In the genomic region with DNA sequence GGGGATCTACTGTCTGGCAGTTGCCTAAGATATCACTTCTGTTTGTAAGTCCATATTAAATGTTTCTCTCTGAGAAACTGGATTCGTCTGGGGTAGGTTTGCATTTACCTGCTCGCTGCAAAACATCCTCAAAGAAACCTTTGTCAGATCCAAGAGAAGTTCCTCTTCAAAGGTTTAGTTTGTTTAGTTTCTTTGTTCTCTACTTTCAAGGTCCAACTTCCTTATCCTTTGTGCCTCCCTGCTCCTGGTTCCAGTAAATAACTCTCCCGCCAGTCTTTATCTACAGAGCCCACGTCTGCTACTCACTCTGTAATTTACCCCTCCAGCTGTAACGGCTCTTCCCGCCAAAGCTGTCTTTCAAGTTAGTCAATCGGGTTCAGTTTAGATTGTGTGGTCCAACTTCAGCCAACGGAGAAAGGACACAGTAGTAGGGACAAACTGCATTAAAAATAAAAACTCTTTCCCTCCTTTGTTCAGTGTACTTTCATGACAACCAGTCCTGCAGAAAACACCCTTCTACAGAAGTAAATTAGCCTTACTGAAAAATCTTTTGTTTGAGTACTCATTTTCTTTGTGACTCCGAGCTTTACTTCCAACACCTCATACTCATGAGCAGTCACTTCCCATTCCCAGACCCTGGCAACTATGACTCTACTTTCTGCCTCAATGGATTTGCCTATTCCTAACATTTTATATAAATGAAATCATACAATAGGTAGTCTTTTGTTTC, we compare ENCODE assay signal across 16 cellular contexts. TPM values are rescaled to one million over a fixed set of nuclear protein-coding genes. Genes with fewer than 3 reads are reported as not detected.
DNase-seq lines count a peak whose midpoint lies in the region; ATAC-seq and TF ChIP-seq lines count a peak whose summit lies in the region.
"Had no signal": no experiment of that assay in that cellular context is flagged by ENCODE, and none has a peak within 500 bp of the region (broad histone marks: within the 10 kb centered on the region; RNA-seq: fewer than 3 reads in every experiment).

No MANE protein-coding gene starts in this region.

- no peak overlapping the region for H3K9ac ChIP-seq in SK-N-SH

- no peaks in the 10 kb centered on the region for H3F3A ChIP-seq in GM23338 (replicated peaks; ENCODE audit: low read depth)
- H3F3A ChIP-seq in SK-N-SH (replicated peaks; ENCODE audit: insufficient read depth), result no peaks in the 10 kb centered on the region

- ATAC-seq in GM23338, result no peak
- ATAC-seq: activated naive CD8-positive, alpha-beta T cell treated with anti-CD3 and anti-CD28 coated beads, Interleukin-2, amount 50 U/mL, for 24 hours; activated T-cell treated with anti-CD3 and anti-CD28 coated beads, Interleukin-2, amount 50 U/mL, for 4 hours had no signal

- H3K4me1 Mint-ChIP-seq in GM23338 (peaks cover 16% of the 10 kb centered on the region), nephron (peaks cover 16% of the 10 kb centered on the region)
- H3K4me1 Mint-ChIP-seq: activated naive CD8-positive, alpha-beta T cell treated with anti-CD3 and anti-CD28 coated beads, Interleukin-2, amount 50 U/mL, for 24 hours had no signal

- H2AFZ ChIP-seq in GM23338, result peak overlapping the region; percentile 18; the same call in 1 of the 2 replicates
- no peak overlapping the region for H2AFZ ChIP-seq in SK-N-SH (ENCODE audit: low read depth)

- CTCF ChIA-PET in SK-N-SH (lab: Yijun Ruan, JAX), result interaction anchor here (0.6 kb wide), 1 partner anchor 8 kb away, joined by 3 read pairs; no protein-coding TSS in a partner anchor

- POLR2A ChIA-PET in SK-N-SH (lab: Yijun Ruan, JAX), result no interaction called here

- no peak for TF ChIP-seq RAD21 in SK-N-SH (IDR thresholded peaks at IDR 0.05; ENCODE audit: low read length)

- H3K27ac Mint-ChIP-seq in GM23338 (no peak overlapping the region), nephron (peak overlapping the region in 2 of 3 experiments; percentile 15 to 62)
- H3K27ac Mint-ChIP-seq: activated naive CD8-positive, alpha-beta T cell treated with anti-CD3 and anti-CD28 coated beads, Interleukin-2, amount 50 U/mL, for 24 hours had no signal

- DNase-seq in GM23338 (ENCODE audit: low spot score) (no peak), OCI-M1 (lab: John Stamatoyannopoulos, UW) (peak; percentile 98), breast epithelium (ENCODE audit: low spot score in 2 of 2) (no peak), NCI-H1105 (lab: John Stamatoyannopoulos, UW) (no peak), SK-N-SH (no peak)
- DNase-seq in stimulated activated CD4-positive, alpha-beta T cell treated with anti-CD3 and anti-CD28 coated beads, Interleukin-12 subunit alpha, Interleukin-12 subunit beta, amount 100 ng/mL, for 4 hours, result no peak
- no peak for DNase-seq in activated T-cell treated with anti-CD3 and anti-CD28 coated beads, Interleukin-2, amount 50 U/mL, for 48 hours
- DNase-seq: activated CD4-positive, alpha-beta T cell treated with anti-CD3 and anti-CD28 coated beads for 48 hours; activated naive CD8-positive, alpha-beta T cell treated with anti-CD3 and anti-CD28 coated beads, Interleukin-2, amount 50 U/mL, for 24 hours; activated T-cell treated with anti-CD3 and anti-CD28 coated beads, Interleukin-2, amount 50 U/mL, for 4 hours; BE2C; NCI-H345; stimulated activated CD4-positive, alpha-beta T cell treated with anti-CD3 and anti-CD28 coated beads, Interleukin-4, amount 100 ng/mL, for 1 hour; trophoblast cell had no signal

- H3K79me2 ChIP-seq in GM23338 (replicated peaks; ENCODE audit: insufficient read depth) (no peaks in the 10 kb centered on the region), SK-N-SH (ENCODE audit: insufficient read depth) (no peaks in the 10 kb centered on the region)

- no peaks in the 10 kb centered on the region for H3K27me3 Mint-ChIP-seq in GM23338 (ENCODE audit: insufficient read depth, low read depth, poor library complexity)
- H3K27me3 Mint-ChIP-seq in nephron (ENCODE audit: low read depth), result peaks cover 11% of the 10 kb centered on the region

- no peak for TF ChIP-seq POLR2A in breast epithelium (IDR thresholded peaks at IDR 0.05)

- H3K4me3 Mint-ChIP-seq in GM23338 (no peak overlapping the region), nephron (no peak overlapping the region)
- H3K4me3 Mint-ChIP-seq: activated naive CD8-positive, alpha-beta T cell treated with anti-CD3 and anti-CD28 coated beads, Interleukin-2, amount 50 U/mL, for 24 hours; activated T-cell treated with anti-CD3 and anti-CD28 coated beads, Interleukin-2, amount 50 U/mL, for 4 hours had no signal

- no peak for TF ChIP-seq EP300 in SK-N-SH (IDR thresholded peaks at IDR 0.05; ENCODE audit: borderline replicate concordance in 1 of 2, low read depth in 1 of 2, low read length in 1 of 2)

- TF ChIP-seq CTCF in GM23338 (conservative IDR thresholded peaks at IDR 0.05; ENCODE audit: low read depth in 2 of 2) (no peak), breast epithelium (IDR thresholded peaks at IDR 0.05) (no peak), nephron (IDR thresholded peaks at IDR 0.05; ENCODE audit: unreplicated experiment in 3 of 3) (no peak), SK-N-SH (IDR thresholded peaks at IDR 0.05) (no peak)

- intact Hi-C loops in breast epithelium (cut with DNase I; ENCODE audit: low total_unique reads), result no loop called here

- peaks cover 7% of the 10 kb centered on the region; the same call in 2 of the 3 replicates for H3K36me3 Mint-ChIP-seq in GM23338 (ENCODE audit: low read depth)
- peaks cover 5% of the 10 kb centered on the region for H3K36me3 Mint-ChIP-seq in nephron (ENCODE audit: low read depth)

- H3K36me3 ChIP-seq in GM23338 (ENCODE audit: insufficient read depth), result no peaks in the 10 kb centered on the region
- no peaks in the 10 kb centered on the region for H3K36me3 ChIP-seq in breast epithelium
- H3K36me3 ChIP-seq in SK-N-SH (replicated peaks in 1 of 2; ENCODE audit: control insufficient read depth in 1 of 2, insufficient read depth in 2 of 2, low read length in 1 of 2), result no peaks in the 10 kb centered on the region
- H3K36me3 ChIP-seq: BE2C had no signal

- H3K4me3 ChIP-seq in GM23338 (no peak overlapping the region), breast epithelium (no peak overlapping the region), SK-N-SH (ENCODE audit: low read depth in 2 of 2, low read length in 1 of 2) (no peak overlapping the region)

- H3K9me2 ChIP-seq in GM23338 (ENCODE audit: insufficient read depth) (peaks cover 9% of the 10 kb centered on the region; the same call in 1 of the 2 replicates), SK-N-SH (no peaks in the 10 kb centered on the region)

- peaks cover 0 to 11% of the 10 kb centered on the region in 2 donors for H3K9me3 ChIP-seq in breast epithelium
- no peaks in the 10 kb centered on the region; the same call in 1 of the 2 replicates for H3K9me3 ChIP-seq in SK-N-SH
- H3K9me3 ChIP-seq: BE2C had no signal

- no peak overlapping the region for H3K27ac ChIP-seq in GM23338 (ENCODE audit: low read depth)
- peak overlapping the region; percentile 27 to 77 for H3K27ac ChIP-seq in breast epithelium
- no peak overlapping the region for H3K27ac ChIP-seq in SK-N-SH (ENCODE audit: low read depth in 2 of 2, low read length in 1 of 2)

- peaks cover 11% of the 10 kb centered on the region for H3K4me1 ChIP-seq in GM23338 (ENCODE audit: insufficient read depth)
- no peaks in the 10 kb centered on the region for H3K4me1 ChIP-seq in breast epithelium
- no peaks in the 10 kb centered on the region; a peak in 1 of 4 replicates for H3K4me1 ChIP-seq in SK-N-SH (ENCODE audit: control insufficient read depth in 1 of 2, insufficient read depth in 2 of 2, low read depth in 1 of 2, low read length in 1 of 2)

- H4K20me1 ChIP-seq in GM23338 (replicated peaks; ENCODE audit: insufficient read depth), result no peaks in the 10 kb centered on the region
- H4K20me1 ChIP-seq in SK-N-SH (ENCODE audit: insufficient read depth), result no peaks in the 10 kb centered on the region

- no peaks in the 10 kb centered on the region for H3K27me3 ChIP-seq in GM23338 (ENCODE audit: insufficient read depth)
- no peaks in the 10 kb centered on the region for H3K27me3 ChIP-seq in breast epithelium
- no peaks in the 10 kb centered on the region for H3K27me3 ChIP-seq in SK-N-SH (ENCODE audit: insufficient read depth)
- H3K27me3 ChIP-seq: BE2C had no signal

- 32% methylated on average over 9 of the region's 9 CpGs for WGBS in SK-N-SH (ENCODE audit: low lambda C conversion rate)

- H3K9me3 Mint-ChIP-seq in GM23338, result peaks cover 15% of the 10 kb centered on the region
- peaks cover 24% of the 10 kb centered on the region for H3K9me3 Mint-ChIP-seq in nephron

- H3K4me2 ChIP-seq in GM23338 (no peak overlapping the region), SK-N-SH (no peak overlapping the region)

TF ChIP-seq in GM23338, 12 proteins besides CTCF, POLR2A, EP300 and RAD21 (continues in another document):
- TF ChIP-seq, protein P1, sequence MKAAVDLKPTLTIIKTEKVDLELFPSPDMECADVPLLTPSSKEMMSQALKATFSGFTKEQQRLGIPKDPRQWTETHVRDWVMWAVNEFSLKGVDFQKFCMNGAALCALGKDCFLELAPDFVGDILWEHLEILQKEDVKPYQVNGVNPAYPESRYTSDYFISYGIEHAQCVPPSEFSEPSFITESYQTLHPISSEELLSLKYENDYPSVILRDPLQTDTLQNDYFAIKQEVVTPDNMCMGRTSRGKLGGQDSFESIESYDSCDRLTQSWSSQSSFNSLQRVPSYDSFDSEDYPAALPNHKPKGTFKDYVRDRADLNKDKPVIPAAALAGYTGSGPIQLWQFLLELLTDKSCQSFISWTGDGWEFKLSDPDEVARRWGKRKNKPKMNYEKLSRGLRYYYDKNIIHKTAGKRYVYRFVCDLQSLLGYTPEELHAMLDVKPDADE (IDR thresholded peaks at IDR 0.05), result no peak

TF ChIP-seq in SK-N-SH, 30 proteins besides CTCF, POLR2A, EP300 and RAD21:
- TF ChIP-seq USF2 (IDR thresholded peaks at IDR 0.05; ENCODE audit: borderline replicate concordance, low read depth, low read length), result no peak
- no peak for TF ChIP-seq TCF12 (IDR thresholded peaks at IDR 0.05)
- TF ChIP-seq TEAD4 (IDR thresholded peaks at IDR 0.05; ENCODE audit: borderline replicate concordance, insufficient read depth), result no peak
- TF ChIP-seq YY1 (IDR thresholded peaks at IDR 0.05; ENCODE audit: low read depth), result no peak
- no peak for TF ChIP-seq POLR2AphosphoS5 (IDR thresholded peaks at IDR 0.05; ENCODE audit: low read depth, low read length)
- TF ChIP-seq SMC3 (IDR thresholded peaks at IDR 0.05; ENCODE audit: low read depth, low read length), result no peak

RNA-seq across cellular contexts. Expression of gene TMPRSS5, which starts 41.0 kb away (rescaled TPM):
- total RNA-seq in GM23338 (2014; rRNA removed; shearing (Covaris generic)), result 1.8 TPM in 1 of 2 replicates, not detected in the other
- polyA plus RNA-seq in GM23338 (2016; fragmentation: Nextera tagmentation; extraction: Ambion mirVana), result not detected in 2 replicates
- total RNA-seq in breast epithelium, result 10 to 100 TPM in 1 of 3 donors, 1 to 10 TPM in 2; 1.6 to 11.3 (median 4.9) TPM
- polyA plus RNA-seq in SK-N-SH (2012; rRNA removed), result 0.28 and 0.29 TPM in 2 replicates
- 0.01 and 0.04 TPM in 2 replicates for polyA plus RNA-seq in SK-N-SH (2012; cell fraction: cytosol; rRNA removed)
- 1.4 and 1.6 TPM in 2 replicates for polyA plus RNA-seq in SK-N-SH (2012; cell fraction: nucleus; rRNA removed)
- total RNA-seq: renal cortical epithelial cell had no signal

Comparison
In these comparisons a context has a peak if more than half of its experiments do, and no peak if none do; other contexts are left out.
1. H3K27ac ChIP-seq: peak in breast epithelium (2 of 2); none in GM23338 (single experiment) and SK-N-SH (0 of 2).